Comparison of ENCODE assay signal across 21 cellular contexts in the genomic region with DNA sequence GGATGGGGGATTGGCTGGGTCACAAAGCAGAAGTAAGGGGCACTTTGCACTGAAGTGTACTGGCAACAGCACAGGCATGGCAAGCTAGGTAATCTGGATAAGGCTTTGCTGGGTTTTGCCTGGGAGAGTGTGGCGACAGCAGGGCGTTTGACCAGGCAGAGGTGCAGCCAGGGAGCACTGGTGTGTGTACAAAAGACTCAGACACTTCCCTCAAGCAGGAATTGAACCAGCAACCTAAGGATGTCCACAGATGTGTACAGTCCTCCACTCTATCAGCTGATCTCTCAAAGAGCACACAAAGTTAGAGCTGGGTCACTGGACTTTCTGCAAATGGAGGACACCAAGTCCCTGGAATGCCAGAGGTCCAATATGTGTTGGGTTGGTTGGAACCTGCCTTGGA. TPM values are rescaled to one million over a fixed set of nuclear protein-coding genes. Genes with fewer than 3 reads are reported as not detected.
DNase-seq lines count a peak whose midpoint lies in the region; ATAC-seq, FAIRE-seq and TF ChIP-seq lines count a peak whose summit lies in the region.
"Had no signal": no experiment of that assay in that cellular context is flagged by ENCODE, and none has a peak within 500 bp of the region (broad histone marks: within the 10 kb centered on the region; RNA-seq: fewer than 3 reads in every experiment).

No MANE protein-coding gene starts in this region.

- H3K4me3 ChIP-seq in A549 (no peak overlapping the region), GM08714 (ENCODE audit: low read length) (peak overlapping the region; percentile 30; the same call in 1 of the 2 replicates), Panc1 (ENCODE audit: low read depth in 2 of 2, low read length in 2 of 2) (no peak overlapping the region)
- H3K4me3 ChIP-seq: MG63 had no signal

- intact Hi-C loops in Panc1 (cut with micrococcal nuclease; ENCODE audit: unreplicated experiment) (no loop called here), left colon (cut with DNase I, micrococcal nuclease) (no loop called here)

- no peak for TF ChIP-seq EP300 in A549 (IDR thresholded peaks at IDR 0.05)

- H3K27me3 ChIP-seq in Panc1 (ENCODE audit: control insufficient read depth, insufficient read depth, low read length): no peaks in the 10 kb centered on the region
- H3K27me3 ChIP-seq: MG63 had no signal

- no peak for TF ChIP-seq CTCF in A549 (IDR thresholded peaks at IDR 0.05)
- no peak for TF ChIP-seq CTCF in Panc1 (IDR thresholded peaks at IDR 0.05)

- CTCF ChIA-PET in A549 (lab: Yijun Ruan, JAX) (interaction anchor here (0.9 to 2.5 kb wide), 7 partner anchors 10 to 302 kb away, joined by 3 to 7 read pairs (median 4); no protein-coding TSS in a partner anchor), Panc1 (lab: Charles Lee) (no interaction called here)

- no peaks in the 10 kb centered on the region for H3K36me3 ChIP-seq in Panc1 (ENCODE audit: control insufficient read depth, insufficient read depth, low read length)
- H3K36me3 ChIP-seq: MG63 had no signal

- no peak for FAIRE-seq in A549 (lab: Jason Lieb, UNC)
- FAIRE-seq: D721Med had no signal

- no peak for TF ChIP-seq RAD21 in A549 (conservative IDR thresholded peaks at IDR 0.05 in 1 of 2, IDR thresholded peaks at IDR 0.05 in 1 of 2)

- WGBS in A549 (ENCODE audit: missing lambda C conversion rate): 38% methylated on average over 2 of the region's 2 CpGs

- peaks cover 5% of the 10 kb centered on the region; the same call in 1 of the 3 replicates for H3K4me1 ChIP-seq in A549
- H3K4me1 ChIP-seq in Panc1 (ENCODE audit: control insufficient read depth, insufficient read depth, low read length): peaks cover 21% of the 10 kb centered on the region

- peak in 1 of 2 experiments; percentile 63 for DNase-seq in A549 (ENCODE audit: low read depth in 1 of 2, low spot score in 1 of 2)
- no peak for DNase-seq in Panc1 (ENCODE audit: low read depth, low spot score)
- peak; percentile 40 for DNase-seq in islet precursor cell
- DNase-seq in left colon: no peak
- DNase-seq in activated CD4-positive, alpha-beta T cell treated with anti-CD3 and anti-CD28 coated beads, Interleukin-2, amount 50 U/mL, for 4 hours: no peak
- no peak for DNase-seq in dedifferentiated amniotic fluid mesenchymal stem cell (ENCODE audit: extremely low spot score)
- DNase-seq: CD4-positive, CD25-positive, alpha-beta regulatory T cell; HCEC 1CT; KG1; MG63; NCI-H1092 treated with DMSO at 0.1 percent for 48 hours; NCI-H1694 treated with DMSO at 0.1 percent for 48 hours; NCI-H446 treated with DMSO at 0.1 percent for 48 hours; NCI-H748 treated with DMSO at 0.1 percent for 48 hours; SIG-M5 had no signal

- H3K27ac ChIP-seq in A549 (no peak overlapping the region), Panc1 (ENCODE audit: low read length) (no peak overlapping the region)

- no TSS peak for BruUV-seq in Panc1 (replicated peaks; lab: Mats Ljungman, UMichigan)

- H3K9me3 ChIP-seq in A549 (no peaks in the 10 kb centered on the region), Panc1 (ENCODE audit: control insufficient read depth, insufficient read depth, low read depth, low read length) (no peaks in the 10 kb centered on the region)
- H3K9me3 ChIP-seq: MG63 had no signal

- H3K4me2 ChIP-seq in A549: no peak overlapping the region

- ATAC-seq in A549: peak; percentile 15 to 37; a peak in 4 of 6 replicates
- peak; percentile 58 for ATAC-seq in Panc1
- ATAC-seq in left colon: no peak
- no peak for ATAC-seq in GM21723 (IDR thresholded peaks at IDR 0.05; ENCODE audit: unreplicated experiment)

- no peak for TF ChIP-seq POLR2A in A549 (IDR thresholded peaks at IDR 0.05; ENCODE audit: low read length)

- POLR2A ChIA-PET in A549 (lab: Yijun Ruan, JAX): interaction anchor here (1.0 to 1.6 kb wide), 2 partner anchors 13 to 15 kb away, joined by 3 to 5 read pairs; no protein-coding TSS in a partner anchor
- POLR2A ChIA-PET in Panc1 (lab: Charles Lee): no interaction called here

- in situ Hi-C loops in Panc1 (cut with HindIII; ENCODE audit: low pct_unique_long_range_greater_than_20kb, low sequenced_read_pairs): no loop called here

TF ChIP-seq in A549, 52 proteins besides CTCF, POLR2A, EP300 and RAD21:
- TF ChIP-seq NFE2L2 (conservative IDR thresholded peaks at IDR 0.05; ENCODE audit: low read length) (no peak), HOXB13 (CRISPR knock-in tag; IDR thresholded peaks at IDR 0.05; ENCODE audit: low read depth) (no peak), CBX2 (IDR thresholded peaks at IDR 0.05; ENCODE audit: borderline replicate concordance, low read depth) (no peak), HOXA7 (CRISPR knock-in tag; IDR thresholded peaks at IDR 0.05) (no peak), FOXS1 (CRISPR knock-in tag; IDR thresholded peaks at IDR 0.05) (no peak), BHLHE40 (IDR thresholded peaks at IDR 0.05; ENCODE audit: low read depth, low read length) (no peak), TP53 (CRISPR knock-in tag; IDR thresholded peaks at IDR 0.05) (no peak), MAZ (IDR thresholded peaks at IDR 0.05; ENCODE audit: borderline replicate concordance, low read depth, low read length) (no peak), NR3C1 (IDR thresholded peaks at IDR 0.05) (no peak)
- TF ChIP-seq, protein P1, sequence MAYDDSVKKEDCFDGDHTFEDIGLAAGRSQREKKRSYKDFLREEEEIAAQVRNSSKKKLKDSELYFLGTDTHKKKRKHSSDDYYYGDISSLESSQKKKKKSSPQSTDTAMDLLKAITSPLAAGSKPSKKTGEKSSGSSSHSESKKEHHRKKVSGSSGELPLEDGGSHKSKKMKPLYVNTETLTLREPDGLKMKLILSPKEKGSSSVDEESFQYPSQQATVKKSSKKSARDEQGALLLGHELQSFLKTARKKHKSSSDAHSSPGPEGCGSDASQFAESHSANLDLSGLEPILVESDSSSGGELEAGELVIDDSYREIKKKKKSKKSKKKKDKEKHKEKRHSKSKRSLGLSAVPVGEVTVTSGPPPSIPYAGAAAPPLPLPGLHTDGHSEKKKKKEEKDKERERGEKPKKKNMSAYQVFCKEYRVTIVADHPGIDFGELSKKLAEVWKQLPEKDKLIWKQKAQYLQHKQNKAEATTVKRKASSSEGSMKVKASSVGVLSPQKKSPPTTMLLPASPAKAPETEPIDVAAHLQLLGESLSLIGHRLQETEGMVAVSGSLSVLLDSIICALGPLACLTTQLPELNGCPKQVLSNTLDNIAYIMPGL (CRISPR knock-in tag; IDR thresholded peaks at IDR 0.05; ENCODE audit: borderline replicate concordance): no peak
- TF ChIP-seq, protein P2, sequence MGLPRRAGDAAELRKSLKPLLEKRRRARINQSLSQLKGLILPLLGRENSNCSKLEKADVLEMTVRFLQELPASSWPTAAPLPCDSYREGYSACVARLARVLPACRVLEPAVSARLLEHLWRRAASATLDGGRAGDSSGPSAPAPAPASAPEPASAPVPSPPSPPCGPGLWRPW (IDR thresholded peaks at IDR 0.05): no peak

RNA-seq across cellular contexts. Expression of a gene that starts 15.4 kb away (rescaled TPM):
- 77.4 and 134 TPM in 2 replicates for polyA plus RNA-seq in A549 (2011; rRNA removed)
- 11.1 and 15.0 TPM in 2 replicates for polyA plus RNA-seq in A549 (2012; cell fraction: cytosol; rRNA removed)
- polyA plus RNA-seq in A549 (2012; cell fraction: nucleus; rRNA removed): 8.0 and 10.9 TPM in 2 replicates
- 5.8 to 10.6 TPM (median 8.6 TPM) in 3 replicates for polyA plus RNA-seq in A549 (2017; fragmentation: RNase III; extraction: RNeasy Plus Mini Kit Qiagen cat#74134 plus additional on column Dnase treatment)
- 53.7 and 118 TPM in 2 replicates for polyA minus RNA-seq in A549 (2011; rRNA and poly(A)+ RNA removed)
- 3.3 TPM for total RNA-seq in Panc1 (2021; ENCODE audit: unreplicated experiment)
- polyA plus RNA-seq in Panc1 (2012; ENCODE audit: insufficient read length): 3.3 TPM
- total RNA-seq in left colon: 10 to 100 TPM; 52.2 to 62.1 TPM

RNA-seq across cellular contexts. Expression of a gene that starts 19.6 kb away (rescaled TPM):
- 35.4 and 46.9 TPM in 2 replicates for polyA plus RNA-seq in A549 (2011; rRNA removed)
- polyA plus RNA-seq in A549 (2012; cell fraction: cytosol; rRNA removed): 10.5 and 11.6 TPM in 2 replicates
- polyA plus RNA-seq in A549 (2012; cell fraction: nucleus; rRNA removed): 7.9 and 10.9 TPM in 2 replicates
- 6.5 to 10.5 TPM (median 10.2 TPM) in 3 replicates for polyA plus RNA-seq in A549 (2017; fragmentation: RNase III; extraction: RNeasy Plus Mini Kit Qiagen cat#74134 plus additional on column Dnase treatment)
- 19.4 and 35.5 TPM in 2 replicates for polyA minus RNA-seq in A549 (2011; rRNA and poly(A)+ RNA removed)
- 1.9 TPM for total RNA-seq in Panc1 (2021; ENCODE audit: unreplicated experiment)
- polyA plus RNA-seq in Panc1 (2012; ENCODE audit: insufficient read length): 3.8 TPM
- 10 to 100 TPM; 49.2 to 50.4 TPM for total RNA-seq in left colon

RNA-seq across cellular contexts. Expression of a gene that starts 27.5 kb away (rescaled TPM):
- polyA plus RNA-seq in A549 (2011; rRNA removed) (not detected in 2 replicates), A549 (2017; fragmentation: RNase III; extraction: RNeasy Plus Mini Kit Qiagen cat#74134 plus additional on column Dnase treatment) (not detected in 3 replicates)
- not detected in 2 replicates for polyA plus RNA-seq in A549 (2012; cell fraction: cytosol; rRNA removed)
- polyA plus RNA-seq in A549 (2012; cell fraction: nucleus; rRNA removed): not detected in 2 replicates
- not detected in 2 replicates for polyA minus RNA-seq in A549 (2011; rRNA and poly(A)+ RNA removed)
- total RNA-seq in Panc1 (2021; ENCODE audit: unreplicated experiment) (not detected), left colon (not detected)
- not detected for polyA plus RNA-seq in Panc1 (2012; ENCODE audit: insufficient read length)
- total RNA-seq: A172; CD4-positive, CD25-positive, alpha-beta regulatory T cell; HT-29; T-helper 2 cell treated with Interferon-gamma antibody and Interleukin-4, amounts not matched to agents 100 ng/mL and 5 ng/mL, for 36 hours had no signal
- polyA plus RNA-seq: CD4-positive, CD25-positive, alpha-beta regulatory T cell had no signal

Comparison
In these comparisons a context has a peak if more than half of its experiments do, and no peak if none do; other contexts are left out.
1. ATAC-seq: peak in A549 (2 of 2) and Panc1 (single experiment); none in left colon (single experiment) and GM21723 (single experiment).
2. RNA of a gene that starts 15.4 kb away (total RNA-seq): 52.2 to 62.1 TPM in left colon; 3.3 TPM in Panc1 (single experiment); every median in the first group is over 10 times any median in the second.
3. RNA of a gene that starts 19.6 kb away (total RNA-seq): 49.2 to 50.4 TPM in left colon; 1.9 TPM in Panc1 (single experiment); every median in the first group is over 10 times any median in the second.